Comparison of ENCODE assay signal across 11 cellular contexts in the genomic region with DNA sequence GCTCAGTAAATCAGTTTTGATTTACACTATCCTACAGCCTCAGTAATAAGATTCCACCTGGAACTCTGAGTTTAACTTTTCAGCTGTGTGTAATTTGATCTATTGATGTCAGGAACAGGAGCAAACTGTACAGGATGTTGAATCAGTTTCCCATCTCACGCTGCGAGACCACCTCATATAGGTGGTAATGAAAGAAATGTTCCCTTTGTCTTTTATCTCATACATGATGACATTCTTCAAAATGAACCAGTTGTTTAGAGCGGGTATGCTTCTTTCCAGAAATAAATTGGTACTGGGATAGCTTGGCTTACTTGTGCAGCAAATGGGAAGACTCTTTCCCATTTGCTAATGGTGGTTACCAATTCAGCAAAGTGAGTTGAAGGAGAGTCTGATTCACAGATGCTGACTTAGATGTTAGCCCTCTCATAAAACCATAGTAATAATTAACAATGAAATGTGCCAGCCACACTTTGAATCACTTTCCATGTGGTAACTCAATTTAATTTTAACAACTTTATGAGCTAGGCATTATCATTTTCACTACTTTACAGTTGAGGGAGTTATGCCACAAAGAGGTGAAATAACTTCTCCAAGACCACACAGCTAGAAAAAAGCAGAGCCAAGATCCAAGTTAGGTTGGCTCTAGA.
"Had no signal": no experiment of that assay in that cellular context is flagged by ENCODE, and none has a peak within 500 bp of the region (broad histone marks: within the 10 kb centered on the region; RNA-seq: fewer than 3 reads in every experiment).

No MANE protein-coding gene starts in this region.

- H3K9me3 ChIP-seq: esophagus squamous epithelium, lower lobe of right lung, ovary had no signal

- H3K4me3 ChIP-seq: esophagus squamous epithelium, lower lobe of right lung, ovary had no signal

- H3K36me3 ChIP-seq: esophagus squamous epithelium, lower lobe of right lung, ovary had no signal

- H3K27ac ChIP-seq: esophagus squamous epithelium, lower lobe of right lung, ovary had no signal

- H3K4me1 ChIP-seq: lower lobe of right lung had no signal

- ATAC-seq: activated T-helper 17 cell treated with anti-CD3 and anti-CD28 coated beads, Interleukin-2, amount 50 U/mL, for 72 hours; lower lobe of right lung had no signal

- H3K27me3 ChIP-seq: esophagus squamous epithelium, ovary had no signal

- DNase-seq: activated CD4-positive, alpha-beta T cell treated with anti-CD3 and anti-CD28 coated beads, Interleukin-2, amount 50 U/mL, for 4 hours; activated naive CD4-positive, alpha-beta T cell treated with Interleukin-2 at 50 U/mL for 16 hours; aorta; effector CD4-positive, alpha-beta T cell; esophagus squamous epithelium; lower lobe of right lung; naive B cell; ovary; stimulated activated CD4-positive, alpha-beta T cell treated with anti-CD3 and anti-CD28 coated beads, Interleukin-12 subunit alpha, Interleukin-12 subunit beta, amount 100 ng/mL, for 4 hours; stimulated activated CD4-positive, alpha-beta T cell treated with anti-CD3 and anti-CD28 coated beads, Interleukin-2, amount 100 ng/mL, for 24 hours had no signal
